ENCODE assay signal across 8 cellular contexts in the genomic region with DNA sequence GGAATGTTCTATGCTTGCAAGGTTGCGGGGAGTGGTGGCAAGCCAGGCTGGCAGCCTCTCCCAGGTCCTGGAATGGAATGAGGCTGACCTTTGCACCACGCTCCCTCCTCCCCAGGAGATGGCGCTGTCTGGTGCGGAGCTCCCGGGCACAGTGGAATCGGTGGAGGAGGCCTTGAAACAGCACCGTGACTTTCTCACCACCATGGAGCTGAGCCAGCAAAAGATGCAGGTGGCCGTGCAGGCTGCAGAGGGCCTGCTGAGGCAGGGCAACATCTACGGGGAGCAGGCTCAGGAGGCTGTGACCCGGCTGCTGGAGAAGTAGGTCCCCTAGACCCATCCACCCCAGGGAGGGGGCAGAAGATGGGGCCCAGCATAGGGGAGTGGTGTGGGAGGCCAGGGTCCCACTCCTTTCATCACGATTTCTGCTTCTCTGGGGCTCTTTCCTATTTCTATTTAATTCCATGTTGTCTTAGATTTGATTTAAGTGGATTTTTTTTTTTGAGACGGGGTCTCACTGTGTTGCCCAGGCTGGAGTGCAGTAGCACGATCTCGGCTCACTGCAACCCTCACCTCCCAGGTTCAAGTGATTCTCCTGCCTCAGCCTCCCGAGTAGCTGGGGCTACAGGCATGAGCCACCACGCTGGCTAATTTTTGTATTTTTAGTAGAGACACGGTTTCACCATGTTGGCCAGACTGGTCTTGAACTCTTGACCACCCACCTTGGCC. TPM values are rescaled to one million over a fixed set of nuclear protein-coding genes. Genes with fewer than 3 reads are reported as not detected.
DNase-seq lines count a peak whose midpoint lies in the region; ATAC-seq and TF ChIP-seq lines count a peak whose summit lies in the region.

No MANE protein-coding gene starts in this region.

- POLR2A ChIA-PET in naive thymus-derived CD4-positive, alpha-beta T cell (lab: Charles Lee), result interaction anchor here (0.6 kb wide), 1 partner anchor 52 kb away, joined by 3 read pairs; no protein-coding TSS in a partner anchor

- peak; percentile 68 to 71 for DNase-seq in AML-193 (lab: John Stamatoyannopoulos, UW)
- DNase-seq in H7, result peak; percentile 91
- DNase-seq in NCI-H460 (ENCODE audit: extremely low read depth, low read depth), result peak; percentile 68
- DNase-seq in activated CD4-positive, alpha-beta T cell treated with anti-CD3 and anti-CD28 coated beads for 48 hours, result peak; percentile 78
- peak; percentile 95 for DNase-seq in endodermal cell
- peak in 4 of 9 donors; percentile 19 to 56 (median 26) for DNase-seq in naive thymus-derived CD4-positive, alpha-beta T cell
- no peak for DNase-seq in 8988T

- intact Hi-C loops in naive thymus-derived CD4-positive, alpha-beta T cell (cut with micrococcal nuclease), result loop anchor here in 1 of 2 donors (2.0 to 10.0 kb wide), 2 partner anchors 59 to 219 kb away; partner anchors contain the start of gene BLVRB

- peaks cover 2% of the 10 kb centered on the region for H3K36me3 Mint-ChIP-seq in endodermal cell (ENCODE audit: low read depth)
- peaks cover 0 to 4% (median 0%) of the 10 kb centered on the region in 5 donors for H3K36me3 Mint-ChIP-seq in naive thymus-derived CD4-positive, alpha-beta T cell

- 50 to 84% methylated on average over 3 to 17 of the region's 17 CpGs for WGBS in endodermal cell (ENCODE audit: insufficient coverage in 1 of 2, insufficient read length in 1 of 2), 2 experiments

- ATAC-seq in naive thymus-derived CD4-positive, alpha-beta T cell, result peak; percentile 87
- no peak for ATAC-seq in GM19452 (IDR thresholded peaks at IDR 0.05; ENCODE audit: unreplicated experiment)

- no peaks in the 10 kb centered on the region for H3K9me3 ChIP-seq in endodermal cell (ENCODE audit: control insufficient read depth, low read length)
- H3K9me3 ChIP-seq in naive thymus-derived CD4-positive, alpha-beta T cell (ENCODE audit: control insufficient read depth in 2 of 3, low read length in 3 of 3), result no peaks in the 10 kb centered on the region

- no peak overlapping the region for H3K9ac ChIP-seq in endodermal cell (ENCODE audit: extremely low read depth, low read length, poor library complexity, severe bottlenecking)

- H3K27ac Mint-ChIP-seq in endodermal cell, result no peak overlapping the region
- H3K27ac Mint-ChIP-seq in naive thymus-derived CD4-positive, alpha-beta T cell, result no peak overlapping the region

- CTCF ChIA-PET in naive thymus-derived CD4-positive, alpha-beta T cell (lab: Charles Lee), result interaction anchor here (0.6 kb wide), 1 partner anchor 387 kb away, joined by 3 read pairs; no protein-coding TSS in a partner anchor

- H3K27me3 ChIP-seq in H7 (ENCODE audit: control insufficient read depth, insufficient read depth, low read length) (peaks cover 28% of the 10 kb centered on the region), endodermal cell (ENCODE audit: control insufficient read depth, insufficient read depth, low read length, poor library complexity, severe bottlenecking) (peaks cover 34% of the 10 kb centered on the region)
- H3K27me3 ChIP-seq in naive thymus-derived CD4-positive, alpha-beta T cell (ENCODE audit: control insufficient read depth in 2 of 2, insufficient read depth in 2 of 2, low read length in 2 of 2), result no peaks in the 10 kb centered on the region

- H3K4me3 ChIP-seq in H7 (ENCODE audit: insufficient read depth, low read depth, low read length) (no peak overlapping the region), endodermal cell (ENCODE audit: low read length) (no peak overlapping the region)
- no peak overlapping the region for H3K4me3 ChIP-seq in naive thymus-derived CD4-positive, alpha-beta T cell (ENCODE audit: low read length)

- peak; percentile 94 for TF ChIP-seq CTCF in endodermal cell (conservative IDR thresholded peaks at IDR 0.05)

- H3K9me3 Mint-ChIP-seq in endodermal cell, result peaks cover 12% of the 10 kb centered on the region
- peaks cover 0 to 4% (median 0%) of the 10 kb centered on the region in 11 donors for H3K9me3 Mint-ChIP-seq in naive thymus-derived CD4-positive, alpha-beta T cell

- no peak overlapping the region for H3K27ac ChIP-seq in endodermal cell (ENCODE audit: low read depth, low read length)
- H3K27ac ChIP-seq in naive thymus-derived CD4-positive, alpha-beta T cell (ENCODE audit: low read depth, low read length), result no peak overlapping the region

- no peaks in the 10 kb centered on the region for H3K4me1 Mint-ChIP-seq in endodermal cell
- peaks cover 0 to 12% (median 5%) of the 10 kb centered on the region in 7 donors for H3K4me1 Mint-ChIP-seq in naive thymus-derived CD4-positive, alpha-beta T cell

- H3K36me3 ChIP-seq in H7 (replicated peaks; ENCODE audit: control insufficient read depth, insufficient read depth, low read length), result no peaks in the 10 kb centered on the region
- no peaks in the 10 kb centered on the region for H3K36me3 ChIP-seq in endodermal cell (ENCODE audit: control insufficient read depth, insufficient read depth, low read length)
- H3K36me3 ChIP-seq in naive thymus-derived CD4-positive, alpha-beta T cell (ENCODE audit: control insufficient read depth in 2 of 3, insufficient read depth in 3 of 3, low read length in 3 of 3), result no peaks in the 10 kb centered on the region

- peaks cover 59% of the 10 kb centered on the region for H3K27me3 Mint-ChIP-seq in endodermal cell (ENCODE audit: insufficient read depth)
- H3K27me3 Mint-ChIP-seq in naive thymus-derived CD4-positive, alpha-beta T cell, result peaks cover 11 to 23% (median 19%) of the 10 kb centered on the region in 5 donors

- no peaks in the 10 kb centered on the region for H3K4me1 ChIP-seq in endodermal cell (ENCODE audit: control insufficient read depth, insufficient read depth, low read length)
- no peaks in the 10 kb centered on the region for H3K4me1 ChIP-seq in naive thymus-derived CD4-positive, alpha-beta T cell (ENCODE audit: control insufficient read depth in 2 of 2, insufficient read depth in 2 of 2, low read length in 2 of 2)

- no peak overlapping the region for H3K4me3 Mint-ChIP-seq in endodermal cell
- H3K4me3 Mint-ChIP-seq in naive thymus-derived CD4-positive, alpha-beta T cell, result no peak overlapping the region

RNA-seq across cellular contexts. Expression of gene SHKBP1, which starts 53.2 kb away (rescaled TPM):
- total RNA-seq in H7 (2014; rRNA removed; shearing (Covaris generic)), result 52.3 and 58.2 TPM in 2 replicates
- 23.0 and 25.7 TPM in 2 replicates for total RNA-seq in NCI-H460 (2014; rRNA removed; shearing (Covaris generic))
- polyA plus RNA-seq in NCI-H460 (2014; cell fraction: nucleus; rRNA removed), result 31.0 and 41.7 TPM in 2 replicates
- total RNA-seq in endodermal cell, result 100 to 1,000 TPM; 110 TPM
- polyA plus RNA-seq in endodermal cell (2013, experiment 1 of 2), result 90.9 TPM
- polyA plus RNA-seq in endodermal cell (2013, experiment 2 of 2), result 81.4 TPM
- total RNA-seq in naive thymus-derived CD4-positive, alpha-beta T cell, result 100 to 1,000 TPM in 4 of 5 experiments, 10 to 100 TPM in 1; 98.4 to 218 (median 139) TPM
- polyA plus RNA-seq in naive thymus-derived CD4-positive, alpha-beta T cell, result 100 to 1,000 TPM in 1 of 2 donors, 10 to 100 TPM in 1; 92.8 to 140 TPM

RNA-seq across cellular contexts. Expression of gene SPTBN4, which starts 56.7 kb away (rescaled TPM):
- 0.78 and 1.1 TPM in 2 replicates for total RNA-seq in H7 (2014; rRNA removed; shearing (Covaris generic))
- 0.82 and 2.8 TPM in 2 replicates for total RNA-seq in NCI-H460 (2014; rRNA removed; shearing (Covaris generic))
- polyA plus RNA-seq in NCI-H460 (2014; cell fraction: nucleus; rRNA removed), result 0.88 and 2.5 TPM in 2 replicates
- 1 to 10 TPM in 1 of 2 donors, under 1 TPM in 1; 0.79 to 2.0 TPM for total RNA-seq in endodermal cell
- 1.8 TPM for polyA plus RNA-seq in endodermal cell (2013, experiment 1 of 2)
- polyA plus RNA-seq in endodermal cell (2013, experiment 2 of 2), result 1.9 TPM
- total RNA-seq in naive thymus-derived CD4-positive, alpha-beta T cell, result 1 to 10 TPM in 1 of 5 experiments, under 1 TPM in 4; 0.27 to 1.5 (median 0.80) TPM
- under 1 TPM in 1 of 2 donors, not detected in 1; 0.20 TPM for polyA plus RNA-seq in naive thymus-derived CD4-positive, alpha-beta T cell

RNA-seq across cellular contexts. Expression of gene BLVRB, which starts 57.9 kb away (rescaled TPM):
- 43.6 and 53.8 TPM in 2 replicates for total RNA-seq in H7 (2014; rRNA removed; shearing (Covaris generic))
- total RNA-seq in NCI-H460 (2014; rRNA removed; shearing (Covaris generic)), result 181 and 210 TPM in 2 replicates
- 278 and 371 TPM in 2 replicates for polyA plus RNA-seq in NCI-H460 (2014; cell fraction: nucleus; rRNA removed)
- 10 to 100 TPM; 24.7 to 41.0 TPM for total RNA-seq in endodermal cell
- 18.1 TPM for polyA plus RNA-seq in endodermal cell (2013, experiment 1 of 2)
- 18.8 TPM for polyA plus RNA-seq in endodermal cell (2013, experiment 2 of 2)
- total RNA-seq in naive thymus-derived CD4-positive, alpha-beta T cell, result 10 to 100 TPM; 11.0 to 42.2 (median 13.3) TPM
- 10 to 100 TPM; 27.6 TPM for polyA plus RNA-seq in naive thymus-derived CD4-positive, alpha-beta T cell
